Comparison of ENCODE assay signal across 31 cellular contexts in the genomic region with DNA sequence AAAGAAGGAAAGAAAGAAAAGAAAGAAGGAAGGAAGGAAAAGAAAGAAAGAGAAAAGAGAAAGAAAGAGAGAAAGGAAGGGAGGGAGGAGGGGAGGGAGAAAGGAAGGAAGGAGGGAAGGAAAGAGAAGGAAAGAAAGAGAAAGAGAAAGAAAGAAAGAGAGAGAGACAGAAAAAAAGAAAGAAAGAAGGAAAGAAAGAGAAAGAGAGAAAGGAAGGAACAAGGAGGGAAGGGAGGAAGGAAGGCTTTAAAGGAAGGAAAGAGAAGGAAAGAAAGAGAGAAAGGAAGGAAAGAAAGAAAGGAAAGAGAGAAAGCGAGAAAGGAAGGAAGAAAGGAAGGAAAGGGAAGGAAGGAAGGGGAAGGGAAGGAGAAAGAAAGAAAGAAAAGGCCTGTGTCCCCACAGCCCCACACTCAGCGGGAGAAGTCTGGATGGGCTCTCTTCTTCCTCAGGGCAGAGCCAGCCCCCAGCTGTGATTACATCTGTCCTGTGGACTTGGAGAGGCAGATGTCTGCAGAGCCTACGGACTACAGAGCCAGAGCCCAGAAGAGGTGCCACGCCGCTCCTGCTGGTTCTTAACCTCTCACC. TPM values are rescaled to one million over a fixed set of nuclear protein-coding genes. Genes with fewer than 3 reads are reported as not detected.
"Had no signal": no experiment of that assay in that cellular context is flagged by ENCODE, and none has a peak within 500 bp of the region (broad histone marks: within the 10 kb centered on the region; RNA-seq: fewer than 3 reads in every experiment).

No MANE protein-coding gene starts in this region.

- FAIRE-seq: keratinocyte, pancreas, small intestine had no signal

- H3K36me3 ChIP-seq: lower lobe of right lung, prostate gland, sigmoid colon, tibial nerve, uterus had no signal

- ATAC-seq: left cardiac atrium; left lobe of liver; left ventricle myocardium superior; lower lobe of right lung; naive thymus-derived CD8-positive, alpha-beta T cell; pancreas; right cardiac atrium; stimulated activated memory B cell treated with anti-CD40 and anti-IgM and Interleukin-4, amounts not matched to agents 10 μg/mL and 1 μg/mL and 100 μg/mL, for 72 hours; stimulated activated naive CD8-positive, alpha-beta T cell treated with anti-CD3 and anti-CD28 coated beads, Interleukin-15, amount 100 ng/mL, for 72 hours had no signal

- H3K4me1 ChIP-seq: lower lobe of right lung, pancreas, prostate gland, sigmoid colon, tibial nerve, uterus had no signal

- H3K4me3 ChIP-seq: lower lobe of right lung, pancreas, prostate gland, sigmoid colon, tibial nerve, uterus had no signal

- H3K27me3 ChIP-seq: pancreas, sigmoid colon, uterus had no signal

- H3K9me3 ChIP-seq: lower lobe of right lung, pancreas, prostate gland, sigmoid colon, tibial nerve, uterus had no signal

- DNase-seq: hippocampal formation; kidney glomerular epithelial cell; left cardiac atrium; left ventricle myocardium superior; lower lobe of right lung; mammary epithelial cell; mesenchymal stem cell; naive thymus-derived CD8-positive, alpha-beta T cell; nucleus accumbens; pancreas; retina; right cardiac atrium; sigmoid colon; small intestine; stimulated activated CD4-positive, alpha-beta T cell treated with anti-CD3 and anti-CD28 coated beads, Interleukin-1b, Interleukin-23, amount 100 ng/mL, for 48 hours; stimulated activated CD4-positive, alpha-beta T cell treated with anti-CD3 and anti-CD28 coated beads, Interleukin-2, amount 100 ng/mL, for 48 hours; stimulated activated CD4-positive, alpha-beta T cell treated with anti-CD3 and anti-CD28 coated beads, Interleukin-4, amount 100 ng/mL, for 4 hours; stimulated activated CD8-positive, alpha-beta memory T cell treated with anti-CD3 and anti-CD28 coated beads, Interleukin-4, amount 100 ng/mL, for 48 hours; stimulated activated naive CD4-positive, alpha-beta T cell treated with Interleukin-2 at 50 U/mL for 16 hours; stimulated activated naive CD8-positive, alpha-beta T cell treated with anti-CD3 and anti-CD28 coated beads, Interleukin-15, amount 100 ng/mL, for 72 hours; substantia nigra; uterus had no signal

- H3K27ac ChIP-seq: lower lobe of right lung, pancreas, prostate gland, sigmoid colon, tibial nerve, uterus had no signal

RNA-seq across cellular contexts. Expression of gene PTPRH, which starts 9.6 kb away (rescaled TPM):
- total RNA-seq: naive thymus-derived CD8-positive, alpha-beta T cell; temporal lobe had no signal
- polyA plus RNA-seq: naive thymus-derived CD8-positive, alpha-beta T cell had no signal

RNA-seq across cellular contexts. Expression of gene SYT5, which starts 19.6 kb away (rescaled TPM):
- total RNA-seq: left cardiac atrium; left ventricle myocardium superior; lower lobe of right lung; mucosa of gallbladder; naive thymus-derived CD8-positive, alpha-beta T cell; osteoblast; tibial nerve; ureter had no signal

RNA-seq across cellular contexts. Expression of gene DNAAF3, which starts 33.3 kb away (rescaled TPM):
- total RNA-seq: naive thymus-derived CD8-positive, alpha-beta T cell; sigmoid colon had no signal
- polyA plus RNA-seq: naive thymus-derived CD8-positive, alpha-beta T cell had no signal

RNA-seq across cellular contexts. Expression of gene TNNI3, which starts 42.2 kb away (rescaled TPM):
- total RNA-seq: left lobe of liver; mucosa of gallbladder; naive thymus-derived CD8-positive, alpha-beta T cell; osteoblast; sigmoid colon; tibial nerve; ureter had no signal
- polyA plus RNA-seq: naive thymus-derived CD8-positive, alpha-beta T cell had no signal
